ENCODE assay signal across 1 cellular context in the genomic region with DNA sequence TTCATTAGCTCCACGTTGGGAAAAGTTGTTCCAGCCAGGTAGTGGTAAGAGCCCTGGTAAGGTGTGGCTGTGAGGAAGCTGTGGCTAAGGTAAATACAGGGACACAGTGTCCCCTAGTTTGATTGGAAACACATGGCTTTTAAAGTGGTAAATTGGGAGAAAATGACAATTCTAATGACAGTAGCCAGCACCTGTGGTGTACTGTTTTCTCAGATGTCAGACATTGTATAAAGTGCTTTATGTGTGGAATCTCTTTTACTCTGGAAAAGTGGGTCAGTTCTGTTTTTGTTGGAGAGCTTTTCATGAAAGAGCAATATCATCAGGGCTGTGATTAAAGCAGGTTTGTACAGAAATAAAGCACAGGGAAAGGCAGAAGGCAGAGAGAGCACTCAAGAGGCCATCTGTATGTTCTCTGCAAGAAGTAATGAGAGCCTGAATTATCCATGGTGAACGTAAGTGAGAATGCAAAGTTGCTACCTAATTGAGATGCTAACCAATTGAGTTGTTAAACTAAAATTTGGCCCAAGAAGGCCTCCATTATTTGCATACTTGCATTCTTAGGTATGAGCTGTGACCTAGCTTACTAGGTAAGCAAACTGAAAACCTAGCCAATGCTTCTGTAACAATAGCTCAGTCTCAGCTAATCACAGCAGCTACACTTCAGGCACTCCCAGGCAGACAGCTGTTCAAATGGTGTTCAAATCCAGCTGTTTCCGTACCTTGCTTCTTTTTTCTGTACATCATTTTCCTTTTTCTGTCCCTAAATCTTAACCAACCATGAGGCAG.
TF ChIP-seq lines count a peak whose summit lies in the region.

No MANE protein-coding gene starts in this region.

TF ChIP-seq in SK-N-SH, 30 proteins besides CTCF, POLR2A, EP300 and RAD21:
- no peak for TF ChIP-seq NRF1 (IDR thresholded peaks at IDR 0.05; ENCODE audit: low read depth, low read length)
- 0 out of 2 replicates have a peak, but pooled peaks have one; percentile 22 for TF ChIP-seq TCF12 (IDR thresholded peaks at IDR 0.05)
